13 cellular contexts compared by ENCODE assay signal in genomic region chr19:32708457-32708856, GRCh38. TPM values are rescaled to one million over a fixed set of nuclear protein-coding genes. Genes with fewer than 3 reads are reported as not detected.
DNase-seq lines count a peak whose midpoint lies in the region; ATAC-seq and TF ChIP-seq lines count a peak whose summit lies in the region.
"Had no signal": no experiment of that assay in that cellular context is flagged by ENCODE, and none has a peak within 500 bp of the region (broad histone marks: within the 10 kb centered on the region; RNA-seq: fewer than 3 reads in every experiment).

No MANE protein-coding gene starts in this region.

- CTCF ChIA-PET in CD4-positive, alpha-beta memory T cell (lab: Charles Lee; ENCODE audit: partially characterized antibody): interaction anchor here (1.7 kb wide), 1 partner anchor 9 kb away, joined by 4 read pairs; no protein-coding TSS in a partner anchor
- CTCF ChIA-PET in OCI-LY7 (lab: Charles Lee; ENCODE audit: unreplicated experiment): no interaction called here

- no peak overlapping the region for H3K4me3 ChIP-seq in CD4-positive, alpha-beta memory T cell (ENCODE audit: low read length in 2 of 2)
- H3K4me3 ChIP-seq in neutrophil (ENCODE audit: low read depth in 1 of 2, low read length in 1 of 2): no peak overlapping the region
- H3K4me3 ChIP-seq in OCI-LY7 (ENCODE audit: low read depth, low read length, poor library complexity, severe bottlenecking): no peak overlapping the region
- H3K4me3 ChIP-seq: pancreas had no signal

- H3K27me3 Mint-ChIP-seq in CD4-positive, alpha-beta memory T cell: no peaks in the 10 kb centered on the region
- H3K27me3 Mint-ChIP-seq: dendritic cell treated with granulocyte-macrophage colony-stimulating factor and Interleukin-4, amounts not matched to agents 40 ng/mL and 50 ng/mL, for 4 days; memory B cell had no signal

- H2AFZ ChIP-seq in OCI-LY7 (ENCODE audit: low read length): no peak overlapping the region

- H3K4me2 ChIP-seq in OCI-LY7 (ENCODE audit: low read length): no peak overlapping the region

- H3K27ac Mint-ChIP-seq in CD4-positive, alpha-beta memory T cell: peak overlapping the region; percentile 3 to 71 (median 45)
- H3K27ac Mint-ChIP-seq in activated naive CD4-positive, alpha-beta T cell treated with anti-CD3 and anti-CD28 coated beads, Interleukin-2, amount 50 U/mL, for 72 hours: peak overlapping the region; percentile 60 to 83
- H3K27ac Mint-ChIP-seq: dendritic cell treated with granulocyte-macrophage colony-stimulating factor and Interleukin-4, amounts not matched to agents 40 ng/mL and 50 ng/mL, for 4 days; memory B cell had no signal

- intact Hi-C loops in CD4-positive, alpha-beta memory T cell (cut with micrococcal nuclease): no loop called here
- intact Hi-C loops in OCI-LY7 (cut with micrococcal nuclease; ENCODE audit: unreplicated experiment): no loop called here

- no peaks in the 10 kb centered on the region for H3K27me3 ChIP-seq in CD4-positive, alpha-beta memory T cell (ENCODE audit: insufficient read depth, low read length)
- H3K27me3 ChIP-seq in neutrophil: no peaks in the 10 kb centered on the region
- H3K27me3 ChIP-seq: pancreas had no signal

- H3K9me2 ChIP-seq in OCI-LY7 (ENCODE audit: insufficient read depth, low read length): no peaks in the 10 kb centered on the region

- TF ChIP-seq CTCF in neutrophil (IDR thresholded peaks at IDR 0.05): no peak
- TF ChIP-seq CTCF in OCI-LY7 (conservative IDR thresholded peaks at IDR 0.05; ENCODE audit: low read length): no peak

- H3K36me3 ChIP-seq in CD4-positive, alpha-beta memory T cell (ENCODE audit: insufficient read depth, low read length): peaks cover 5% of the 10 kb centered on the region
- H3K36me3 ChIP-seq in neutrophil (peaks cover 25% of the 10 kb centered on the region), OCI-LY7 (ENCODE audit: insufficient read depth, low read length) (peaks cover 50% of the 10 kb centered on the region)

- H3K4me1 Mint-ChIP-seq in CD4-positive, alpha-beta memory T cell: peaks cover 9 to 28% (median 15%) of the 10 kb centered on the region in 4 donors

- H4K20me1 ChIP-seq in OCI-LY7 (ENCODE audit: insufficient read depth, low read length): no peaks in the 10 kb centered on the region

- peak; percentile 95 to 98 for ATAC-seq in activated naive CD4-positive, alpha-beta T cell treated with anti-CD3 and anti-CD28 coated beads, Interleukin-2, amount 50 U/mL, for 72 hours

- BruUV-seq in OCI-LY7 (replicated peaks; lab: Mats Ljungman, UMichigan): no TSS peak

- no peaks in the 10 kb centered on the region for H3K9me3 ChIP-seq in CD4-positive, alpha-beta memory T cell (ENCODE audit: control insufficient read depth in 1 of 2, low read length in 2 of 2)
- H3K9me3 ChIP-seq in neutrophil (no peaks in the 10 kb centered on the region), OCI-LY7 (ENCODE audit: low read length) (peaks cover 14% of the 10 kb centered on the region; the same call in 1 of the 2 replicates)

- DNase-seq in CD4-positive, alpha-beta memory T cell: no peak
- DNase-seq in activated CD4-positive, alpha-beta T cell treated with anti-CD3 and anti-CD28 coated beads for 48 hours: peak; percentile 47
- peak in 1 of 2 donors; percentile 26 for DNase-seq in activated naive CD4-positive, alpha-beta T cell treated with anti-CD3 and anti-CD28 coated beads, Interleukin-2, amount 50 U/mL, for 72 hours (ENCODE audit: low spot score in 2 of 2)
- DNase-seq in OCI-LY7 (ENCODE audit: low spot score) (no peak), DMS153 (lab: John Stamatoyannopoulos, UW) (no peak), NOMO-1 (lab: John Stamatoyannopoulos, UW; ENCODE audit: unreplicated experiment in 2 of 2) (no peak), epidermal melanocyte (ENCODE audit: insufficient read length, low spot score) (no peak)
- DNase-seq: aorta, HCEC 1CT, pancreas had no signal

- 0 out of 2 replicates have a peak, but pooled peaks cover 3% of the 10 kb centered on the region for H3K79me2 ChIP-seq in OCI-LY7 (ENCODE audit: insufficient read depth, low read depth, low read length)

- peak overlapping the region in 1 of 8 donors; percentile 13 for H3K4me3 Mint-ChIP-seq in CD4-positive, alpha-beta memory T cell
- H3K4me3 Mint-ChIP-seq: dendritic cell treated with granulocyte-macrophage colony-stimulating factor and Interleukin-4, amounts not matched to agents 40 ng/mL and 50 ng/mL, for 4 days; memory B cell had no signal

- peaks cover 15% of the 10 kb centered on the region for H3K4me1 ChIP-seq in CD4-positive, alpha-beta memory T cell (ENCODE audit: insufficient read depth, low read length)
- H3K4me1 ChIP-seq in neutrophil (ENCODE audit: control insufficient read depth in 1 of 2, insufficient read depth in 1 of 2, low read depth in 1 of 2, low read length in 1 of 2): peaks cover 17 to 19% of the 10 kb centered on the region in 2 experiments
- H3K4me1 ChIP-seq in OCI-LY7 (ENCODE audit: insufficient read depth, low read length, poor library complexity, severe bottlenecking): no peaks in the 10 kb centered on the region
- H3K4me1 ChIP-seq: pancreas had no signal

- H3K36me3 Mint-ChIP-seq in CD4-positive, alpha-beta memory T cell: peaks cover 23 to 33% of the 10 kb centered on the region in 2 donors
- peaks cover 16 to 41% of the 10 kb centered on the region in 2 donors for H3K36me3 Mint-ChIP-seq in activated naive CD4-positive, alpha-beta T cell treated with anti-CD3 and anti-CD28 coated beads, Interleukin-2, amount 50 U/mL, for 72 hours

- no peak overlapping the region for H3K27ac ChIP-seq in CD4-positive, alpha-beta memory T cell (ENCODE audit: low read depth, low read length)
- H3K27ac ChIP-seq in neutrophil: peak overlapping the region; percentile 66
- no peak overlapping the region for H3K27ac ChIP-seq in OCI-LY7 (ENCODE audit: low read depth, low read length, poor library complexity, severe bottlenecking)
- H3K27ac ChIP-seq: pancreas had no signal

- H3K9me3 Mint-ChIP-seq in CD4-positive, alpha-beta memory T cell: peaks cover 0 to 11% (median 8%) of the 10 kb centered on the region in 8 donors
- H3K9me3 Mint-ChIP-seq in activated naive CD4-positive, alpha-beta T cell treated with anti-CD3 and anti-CD28 coated beads, Interleukin-2, amount 50 U/mL, for 72 hours: peaks cover 4 to 8% of the 10 kb centered on the region in 2 donors

- POLR2A ChIA-PET in CD4-positive, alpha-beta memory T cell (lab: Charles Lee; ENCODE audit: partially characterized antibody): interaction anchor here (0.5 to 1.1 kb wide), 3 partner anchors 17 to 377 kb away, joined by 3 to 4 read pairs (median 3); partner anchors contain the start of gene NUDT19
- POLR2A ChIA-PET in OCI-LY7 (lab: Charles Lee): no interaction called here

RNA-seq across cellular contexts. Expression of gene TDRD12, which starts 11.1 kb away (rescaled TPM):
- 1 to 10 TPM in 1 of 2 experiments, under 1 TPM in 1; 0.93 to 1.9 TPM for total RNA-seq in CD4-positive, alpha-beta memory T cell
- under 1 TPM; 0.20 to 0.37 TPM for polyA plus RNA-seq in CD4-positive, alpha-beta memory T cell
- 1 to 10 TPM in 1 of 2 donors, under 1 TPM in 1; 0.09 to 5.8 TPM for total RNA-seq in activated naive CD4-positive, alpha-beta T cell treated with anti-CD3 and anti-CD28 coated beads, Interleukin-2, amount 50 U/mL, for 72 hours
- total RNA-seq in OCI-LY7 (2014; rRNA removed; shearing (Covaris generic)): not detected in 2 replicates
- total RNA-seq in OCI-LY7 (2022): not detected in 2 replicates

RNA-seq across cellular contexts. Expression of gene NUDT19, which starts 16.8 kb away (rescaled TPM):
- 10 to 100 TPM; 10.5 to 10.6 TPM for total RNA-seq in CD4-positive, alpha-beta memory T cell
- polyA plus RNA-seq in CD4-positive, alpha-beta memory T cell: 1 to 10 TPM; 2.0 to 5.4 TPM
- 10 to 100 TPM; 10.1 to 15.9 TPM for total RNA-seq in activated naive CD4-positive, alpha-beta T cell treated with anti-CD3 and anti-CD28 coated beads, Interleukin-2, amount 50 U/mL, for 72 hours
- total RNA-seq in OCI-LY7 (2014; rRNA removed; shearing (Covaris generic)): 3.4 and 3.9 TPM in 2 replicates
- 5.4 and 6.8 TPM in 2 replicates for total RNA-seq in OCI-LY7 (2022)

RNA-seq across cellular contexts. Expression of gene RGS9BP, which starts 32.8 kb away (rescaled TPM):
- total RNA-seq in CD4-positive, alpha-beta memory T cell: under 1 TPM; 0.52 to 0.89 TPM
- under 1 TPM; 0.08 to 0.25 TPM for polyA plus RNA-seq in CD4-positive, alpha-beta memory T cell
- under 1 TPM in 1 of 2 donors, not detected in 1; 0.39 TPM for total RNA-seq in activated naive CD4-positive, alpha-beta T cell treated with anti-CD3 and anti-CD28 coated beads, Interleukin-2, amount 50 U/mL, for 72 hours
- 0.54 TPM in 2 replicates for total RNA-seq in OCI-LY7 (2014; rRNA removed; shearing (Covaris generic))
- 0.65 and 0.72 TPM in 2 replicates for total RNA-seq in OCI-LY7 (2022)
- total RNA-seq: aorta had no signal

RNA-seq across cellular contexts. Expression of gene ANKRD27, which starts 33.5 kb away (rescaled TPM):
- 10 to 100 TPM; 49.6 to 51.2 TPM for total RNA-seq in CD4-positive, alpha-beta memory T cell
- 10 to 100 TPM; 16.0 to 29.9 TPM for polyA plus RNA-seq in CD4-positive, alpha-beta memory T cell
- 10 to 100 TPM; 30.2 to 38.5 TPM for total RNA-seq in activated naive CD4-positive, alpha-beta T cell treated with anti-CD3 and anti-CD28 coated beads, Interleukin-2, amount 50 U/mL, for 72 hours
- total RNA-seq in OCI-LY7 (2014; rRNA removed; shearing (Covaris generic)): 39.3 and 43.0 TPM in 2 replicates
- total RNA-seq in OCI-LY7 (2022): 55.3 and 58.5 TPM in 2 replicates
